ENCODE assay signal across 28 cellular contexts in genomic region chr1:194640322-194640721, GRCh38.
"Had no signal": no experiment of that assay in that cellular context is flagged by ENCODE, and none has a peak within 500 bp of the region (broad histone marks: within the 10 kb centered on the region; RNA-seq: fewer than 3 reads in every experiment).

No MANE protein-coding gene starts in this region.

- H3K9me3 ChIP-seq: colonic mucosa, esophagus muscularis mucosa, esophagus squamous epithelium, gastrocnemius medialis had no signal

- ATAC-seq: effector memory CD8-positive, alpha-beta T cell; esophagus mucosa; foreskin keratinocyte; gastrocnemius medialis; gastroesophageal sphincter; heart left ventricle; heart right ventricle had no signal

- FAIRE-seq: colon, endometrium, endothelial cell of umbilical vein, frontal cortex had no signal

- H3K36me3 ChIP-seq: colonic mucosa, esophagus muscularis mucosa, esophagus squamous epithelium, gastrocnemius medialis, gastroesophageal sphincter, heart left ventricle, heart right ventricle had no signal

- H3K27me3 ChIP-seq: colonic mucosa, dorsolateral prefrontal cortex, esophagus muscularis mucosa, esophagus squamous epithelium, foreskin keratinocyte, gastrocnemius medialis, gastroesophageal sphincter, heart left ventricle, heart right ventricle had no signal

- H3K4me1 ChIP-seq: colonic mucosa, esophagus muscularis mucosa, esophagus squamous epithelium, foreskin keratinocyte, gastrocnemius medialis, gastroesophageal sphincter, heart left ventricle, heart right ventricle had no signal

- DNase-seq: colonic mucosa; cortex of kidney; dermis blood vessel endothelial cell; dorsolateral prefrontal cortex; effector CD4-positive, alpha-beta T cell; effector CD8-positive, alpha-beta T cell; effector memory CD4-positive, alpha-beta T cell; effector memory CD8-positive, alpha-beta T cell; endodermal cell; erythroblast; esophagus squamous epithelium; foreskin fibroblast; foreskin keratinocyte; foreskin melanocyte; gastrocnemius medialis; glutamatergic neuron; head of caudate nucleus; heart left ventricle; heart right ventricle had no signal

- H3K27ac ChIP-seq: colonic mucosa, coronary artery, dorsolateral prefrontal cortex, epithelial cell of prostate, esophagus muscularis mucosa, esophagus squamous epithelium, foreskin keratinocyte, gastrocnemius medialis, gastroesophageal sphincter, heart left ventricle, heart right ventricle had no signal

- H3K4me3 ChIP-seq: colonic mucosa, coronary artery, dorsolateral prefrontal cortex, esophagus muscularis mucosa, esophagus squamous epithelium, gastrocnemius medialis, gastroesophageal sphincter, heart left ventricle, heart right ventricle had no signal
